20 cellular contexts compared by ENCODE assay signal in genomic region chr18:44450220-44450619, GRCh38.
"Had no signal": no experiment of that assay in that cellular context is flagged by ENCODE, and none has a peak within 500 bp of the region (broad histone marks: within the 10 kb centered on the region; RNA-seq: fewer than 3 reads in every experiment).

No MANE protein-coding gene starts in this region.

- H3K4me3 Mint-ChIP-seq: activated CD4-positive, alpha-beta T cell treated with anti-CD3 and anti-CD28 coated beads, Interleukin-2, amount 10 ng/mL, durations not matched to agents 7 days and 5 days; activated CD8-positive, alpha-beta T cell treated with anti-CD3 and anti-CD28 coated beads for 36 hours; activated naive CD4-positive, alpha-beta T cell treated with anti-CD3 and anti-CD28 coated beads, Interleukin-2, amount 50 U/mL, for 24 hours; naive thymus-derived CD8-positive, alpha-beta T cell; T-helper 2 cell treated with Interferon-gamma antibody and Interleukin-4, amounts not matched to agents 5 μg/mL and 100 μg/mL, for 36 hours had no signal

- H3K9me3 ChIP-seq: thyroid gland had no signal

- H3K4me1 ChIP-seq: foreskin keratinocyte, left ventricle myocardium inferior, thyroid gland had no signal

- H3K27ac Mint-ChIP-seq: activated CD4-positive, alpha-beta T cell treated with anti-CD3 and anti-CD28 coated beads, Interleukin-2, amount 10 ng/mL, durations not matched to agents 7 days and 5 days; activated CD8-positive, alpha-beta T cell treated with anti-CD3 and anti-CD28 coated beads for 36 hours; activated naive CD4-positive, alpha-beta T cell treated with anti-CD3 and anti-CD28 coated beads, Interleukin-2, amount 50 U/mL, for 24 hours; naive thymus-derived CD8-positive, alpha-beta T cell; progenitor cell of endocrine pancreas; T-helper 2 cell treated with Interferon-gamma antibody and Interleukin-4, amounts not matched to agents 5 μg/mL and 100 μg/mL, for 36 hours had no signal

- DNase-seq: activated CD4-positive, alpha-beta T cell treated with anti-CD3 and anti-CD28 coated beads, Interleukin-2, amount 10 ng/mL, durations not matched to agents 7 days and 5 days; activated CD4-positive, CD25-positive, alpha-beta regulatory T cell treated with anti-CD3 and anti-CD28 coated beads, Interleukin-2, amount 50 U/mL, for 72 hours; activated CD8-positive, alpha-beta T cell treated with anti-CD3 and anti-CD28 coated beads for 36 hours; activated gamma-delta T cell treated with Interleukin-2 at 50 U/mL for 16 hours; brain microvascular endothelial cell; caudate nucleus; dermis blood vessel endothelial cell; effector CD8-positive, alpha-beta T cell; foreskin keratinocyte; left ventricle myocardium inferior; naive thymus-derived CD8-positive, alpha-beta T cell; stimulated activated CD4-positive, alpha-beta T cell treated with anti-CD3 and anti-CD28 coated beads, Interleukin-12 subunit alpha, Interleukin-12 subunit beta, amount 100 ng/mL, for 4 hours; stimulated activated CD4-positive, alpha-beta T cell treated with anti-CD3 and anti-CD28 coated beads, Interleukin-4, amount 100 ng/mL, for 4 hours; stimulated activated naive CD8-positive, alpha-beta T cell treated with anti-CD3 and anti-CD28 coated beads, Interleukin-15, Interleukin-2, amounts not matched to agents 100 U/mL and 50 U/mL, for 24 hours; thyroid gland; WERI-Rb-1 had no signal

- H3K27ac ChIP-seq: brain microvascular endothelial cell, foreskin keratinocyte, left ventricle myocardium inferior, thyroid gland, WERI-Rb-1 had no signal

- H3K27me3 Mint-ChIP-seq: activated CD4-positive, alpha-beta T cell treated with anti-CD3 and anti-CD28 coated beads, Interleukin-2, amount 10 ng/mL, durations not matched to agents 7 days and 5 days; activated CD8-positive, alpha-beta T cell treated with anti-CD3 and anti-CD28 coated beads for 36 hours; activated naive CD4-positive, alpha-beta T cell treated with anti-CD3 and anti-CD28 coated beads, Interleukin-2, amount 50 U/mL, for 24 hours had no signal

- H3K4me3 ChIP-seq: left ventricle myocardium inferior, thyroid gland had no signal

- H3K36me3 Mint-ChIP-seq: activated naive CD4-positive, alpha-beta T cell treated with anti-CD3 and anti-CD28 coated beads, Interleukin-2, amount 50 U/mL, for 24 hours; naive thymus-derived CD8-positive, alpha-beta T cell had no signal

- FAIRE-seq: TTC549 had no signal

- H3K36me3 ChIP-seq: brain microvascular endothelial cell, left ventricle myocardium inferior, thyroid gland, WERI-Rb-1 had no signal

- H3K27me3 ChIP-seq: brain microvascular endothelial cell, foreskin keratinocyte, thyroid gland had no signal

- ATAC-seq: activated CD8-positive, alpha-beta T cell treated with anti-CD3 and anti-CD28 coated beads for 36 hours; foreskin keratinocyte; naive thymus-derived CD8-positive, alpha-beta T cell; stimulated activated naive CD8-positive, alpha-beta T cell treated with anti-CD3 and anti-CD28 coated beads, Interleukin-15, Interleukin-2, amounts not matched to agents 100 U/mL and 50 U/mL, for 24 hours had no signal

- H3K4me1 Mint-ChIP-seq: activated CD4-positive, alpha-beta T cell treated with anti-CD3 and anti-CD28 coated beads, Interleukin-2, amount 10 ng/mL, durations not matched to agents 7 days and 5 days; activated naive CD4-positive, alpha-beta T cell treated with anti-CD3 and anti-CD28 coated beads, Interleukin-2, amount 50 U/mL, for 24 hours had no signal

- H3K9me3 Mint-ChIP-seq: activated CD4-positive, alpha-beta T cell treated with anti-CD3 and anti-CD28 coated beads, Interleukin-2, amount 10 ng/mL, durations not matched to agents 7 days and 5 days; activated CD8-positive, alpha-beta T cell treated with anti-CD3 and anti-CD28 coated beads for 36 hours; activated naive CD4-positive, alpha-beta T cell treated with anti-CD3 and anti-CD28 coated beads, Interleukin-2, amount 50 U/mL, for 24 hours; T-helper 2 cell treated with Interferon-gamma antibody and Interleukin-4, amounts not matched to agents 5 μg/mL and 100 μg/mL, for 36 hours had no signal
